In the genomic region with DNA sequence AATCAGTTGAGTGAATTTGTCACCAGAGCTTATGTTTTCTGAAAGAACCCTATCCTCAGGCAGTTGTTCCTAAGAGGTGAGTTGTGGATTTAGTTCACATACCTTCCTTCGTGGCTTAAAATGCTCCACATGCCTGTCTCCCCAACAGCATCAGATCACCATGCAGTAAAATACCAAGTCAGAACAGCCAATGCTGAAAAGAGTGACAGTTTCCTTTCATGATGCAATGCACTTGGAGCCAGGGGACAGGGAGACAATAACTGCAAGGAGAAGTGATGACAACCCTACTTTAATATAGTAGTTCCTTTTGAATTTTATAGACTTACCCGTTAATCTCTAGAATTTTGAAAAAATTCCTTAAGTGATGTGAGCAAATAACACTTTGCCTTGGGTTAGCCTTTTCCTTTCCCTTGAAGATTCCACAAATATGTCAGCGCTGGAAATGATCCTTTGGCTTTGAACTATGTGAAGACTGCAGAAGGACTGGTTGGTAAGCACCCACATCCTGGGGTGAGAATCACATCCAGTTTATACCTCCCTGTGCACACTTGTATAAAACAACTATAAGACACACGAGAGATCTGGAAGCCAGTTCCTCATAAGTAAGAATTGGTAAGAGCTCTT, we compare ENCODE assay signal across 12 cellular contexts.
DNase-seq lines count a peak whose midpoint lies in the region; ATAC-seq, FAIRE-seq and TF ChIP-seq lines count a peak whose summit lies in the region.
"Had no signal": no experiment of that assay in that cellular context is flagged by ENCODE, and none has a peak within 500 bp of the region (broad histone marks: within the 10 kb centered on the region; RNA-seq: fewer than 3 reads in every experiment).

No MANE protein-coding gene starts in this region.

- DNase-seq in inferior parietal cortex (ENCODE audit: extremely low spot score), result peak; percentile 22
- no peak for DNase-seq in stimulated activated CD4-positive, alpha-beta T cell treated with anti-CD3 and anti-CD28 coated beads, Interleukin-4, amount 100 ng/mL, for 1 hour
- DNase-seq in GM20000 (ENCODE audit: low spot score), result no peak
- no peak for DNase-seq in H54 (ENCODE audit: insufficient read length, low spot score)
- DNase-seq: central memory CD4-positive, alpha-beta T cell; NCI-H1436 treated with DMSO at 0.1 percent for 48 hours; SJCRH30 had no signal

- H3K9ac ChIP-seq in OCI-LY3 (ENCODE audit: low read length), result no peak overlapping the region; the same call in 1 of the 2 replicates

- no peak for TF ChIP-seq POLR2A in H54 (IDR thresholded peaks at IDR 0.05; ENCODE audit: low read depth, low read length)

- peak overlapping the region; percentile 4 for H3K27ac Mint-ChIP-seq in stimulated activated memory B cell treated with anti-CD40 and anti-IgM and Interleukin-4, amounts not matched to agents 10 μg/mL and 1 μg/mL and 100 μg/mL, for 72 hours

- peak overlapping the region; percentile 74 for H3K4me2 ChIP-seq in OCI-LY3 (ENCODE audit: low read length)

- no peaks in the 10 kb centered on the region for H3K79me2 ChIP-seq in OCI-LY3 (ENCODE audit: low read length)

- no peak for FAIRE-seq in H54 (lab: Jason Lieb, UNC)
- FAIRE-seq: small intestine had no signal

- H2AFZ ChIP-seq in OCI-LY3 (ENCODE audit: low read depth, low read length), result peak overlapping the region; percentile 99

- TF ChIP-seq CTCF in OCI-LY3 (IDR thresholded peaks at IDR 0.05; ENCODE audit: low read depth, low read length) (no peak), GM20000 (IDR thresholded peaks at IDR 0.05; ENCODE audit: extremely low read depth, missing control alignments) (no peak)

- no peaks in the 10 kb centered on the region for H3K36me3 ChIP-seq in OCI-LY3 (replicated peaks; ENCODE audit: low read depth, low read length)
- H3K36me3 ChIP-seq: SJCRH30 had no signal

- no peaks in the 10 kb centered on the region for H3K27me3 Mint-ChIP-seq in stimulated activated memory B cell treated with anti-CD40 and anti-IgM and Interleukin-4, amounts not matched to agents 10 μg/mL and 1 μg/mL and 100 μg/mL, for 72 hours

- H3K4me1 ChIP-seq in OCI-LY3 (ENCODE audit: low read length), result peaks cover 9% of the 10 kb centered on the region
- H3K4me1 ChIP-seq: SJCRH30 had no signal

- H3K9me3 ChIP-seq in OCI-LY3 (ENCODE audit: insufficient read depth, low read length), result no peaks in the 10 kb centered on the region
- H3K9me3 ChIP-seq: SJCRH30 had no signal

- H3K27ac ChIP-seq in OCI-LY3 (ENCODE audit: low read length), result no peak overlapping the region
- H3K27ac ChIP-seq: SJCRH30 had no signal

- H3K4me1 Mint-ChIP-seq in stimulated activated memory B cell treated with anti-CD40 and anti-IgM and Interleukin-4, amounts not matched to agents 10 μg/mL and 1 μg/mL and 100 μg/mL, for 72 hours, result no peaks in the 10 kb centered on the region

- ATAC-seq in GM18511 (IDR thresholded peaks at IDR 0.05; ENCODE audit: unreplicated experiment), result peak; percentile 35
- ATAC-seq in stimulated activated memory B cell treated with anti-CD40 and anti-IgM and Interleukin-4, amounts not matched to agents 10 μg/mL and 1 μg/mL and 100 μg/mL, for 72 hours, result peak; percentile 22
- no peak for ATAC-seq in HG02970 (IDR thresholded peaks at IDR 0.05; ENCODE audit: low FRiP score, unreplicated experiment)

- no peaks in the 10 kb centered on the region for H4K20me1 ChIP-seq in OCI-LY3 (ENCODE audit: insufficient read depth, low read length)

- H3K9me3 Mint-ChIP-seq in stimulated activated memory B cell treated with anti-CD40 and anti-IgM and Interleukin-4, amounts not matched to agents 10 μg/mL and 1 μg/mL and 100 μg/mL, for 72 hours, result no peaks in the 10 kb centered on the region

- peak overlapping the region; percentile 50 for H3K4me3 ChIP-seq in OCI-LY3 (ENCODE audit: low read length)
- H3K4me3 ChIP-seq: SJCRH30 had no signal

- H3K4me3 Mint-ChIP-seq in stimulated activated memory B cell treated with anti-CD40 and anti-IgM and Interleukin-4, amounts not matched to agents 10 μg/mL and 1 μg/mL and 100 μg/mL, for 72 hours, result no peak overlapping the region

- H3K36me3 Mint-ChIP-seq in stimulated activated memory B cell treated with anti-CD40 and anti-IgM and Interleukin-4, amounts not matched to agents 10 μg/mL and 1 μg/mL and 100 μg/mL, for 72 hours, result no peaks in the 10 kb centered on the region

- H3K27me3 ChIP-seq in OCI-LY3 (ENCODE audit: low read depth, low read length), result no peaks in the 10 kb centered on the region
- H3K27me3 ChIP-seq: SJCRH30 had no signal
